Comparison of ENCODE assay signal across 2 cellular contexts in genomic region chr6:33508935-33509926, GRCh38.
TF ChIP-seq lines count a peak whose summit lies in the region.

No MANE protein-coding gene starts in this region.

TF ChIP-seq in GM23338, 12 proteins besides CTCF, POLR2A, EP300 and RAD21 (continued from another document):
- TF ChIP-seq REST (IDR thresholded peaks at IDR 0.05; ENCODE audit: unreplicated experiment) (no peak), ZNF331 (CRISPR knock-in tag; IDR thresholded peaks at IDR 0.05; ENCODE audit: low read depth) (no peak), STAT1 (IDR thresholded peaks at IDR 0.05; ENCODE audit: unreplicated experiment) (no peak)

TF ChIP-seq in GM12878, 131 proteins besides CTCF, POLR2A, EP300 and RAD21 (continued from another document):
- TF ChIP-seq USF2 (IDR thresholded peaks at IDR 0.05; ENCODE audit: borderline replicate concordance, low read depth, low read length), result no peak
- TF ChIP-seq BCL3 (IDR thresholded peaks at IDR 0.05; ENCODE audit: borderline replicate concordance, insufficient read depth, low read depth, low read length, poor library complexity, severe bottlenecking), result no peak
- no peak for TF ChIP-seq HDAC6 (IDR thresholded peaks at IDR 0.05; ENCODE audit: unreplicated experiment)
- TF ChIP-seq WRNIP1 (IDR thresholded peaks at IDR 0.05; ENCODE audit: borderline replicate concordance, low read depth, low read length), result no peak
- TF ChIP-seq ZNF24 (IDR thresholded peaks at IDR 0.05), result peak; percentile 91
- TF ChIP-seq EGR1 (IDR thresholded peaks at IDR 0.05; ENCODE audit: borderline replicate concordance in 1 of 2, low read depth in 2 of 2, low read length in 2 of 2), result 0 out of 3 replicates have a peak, but pooled peaks of 1 of the 2 experiments have one; percentile 41
